ENCODE assay signal across 18 cellular contexts in genomic region chr15:66935121-66935520, GRCh38.
"Had no signal": no experiment of that assay in that cellular context is flagged by ENCODE, and none has a peak within 500 bp of the region (broad histone marks: within the 10 kb centered on the region; RNA-seq: fewer than 3 reads in every experiment).

No MANE protein-coding gene starts in this region.

- DNase-seq: activated CD4-positive, alpha-beta memory T cell treated with anti-CD3 and anti-CD28 coated beads for 36 hours; activated CD4-positive, alpha-beta T cell treated with anti-CD3 and anti-CD28 coated beads for 4 hours; activated CD8-positive, alpha-beta memory T cell treated with anti-CD3 and anti-CD28 coated beads, Interleukin-2, amount 10 ng/mL, durations not matched to agents 7 days and 5 days; activated naive CD4-positive, alpha-beta T cell treated with anti-CD3 and anti-CD28 coated beads for 36 hours; central memory CD4-positive, alpha-beta T cell; erythroblast; heart left ventricle; immature natural killer cell; mesendoderm; naive thymus-derived CD8-positive, alpha-beta T cell; retina; stimulated activated CD4-positive, alpha-beta T cell treated with anti-CD3 and anti-CD28 coated beads, Interleukin-12 subunit alpha, Interleukin-12 subunit beta, amount 100 ng/mL, for 4 hours; stimulated activated CD4-positive, alpha-beta T cell treated with anti-CD3 and anti-CD28 coated beads, Interleukin-1b, Interleukin-23, amount 100 ng/mL, for 48 hours; stimulated activated CD8-positive, alpha-beta memory T cell treated with anti-CD3 and anti-CD28 coated beads, Interleukin-4, amount 100 ng/mL, for 48 hours; stimulated activated naive CD4-positive, alpha-beta T cell treated with Interleukin-2 at 50 U/mL for 16 hours; T-helper 2 cell had no signal

- H3K27ac Mint-ChIP-seq: activated CD4-positive, alpha-beta memory T cell treated with anti-CD3 and anti-CD28 coated beads for 36 hours; activated CD8-positive, alpha-beta memory T cell treated with anti-CD3 and anti-CD28 coated beads, Interleukin-2, amount 10 ng/mL, durations not matched to agents 7 days and 5 days; activated naive CD4-positive, alpha-beta T cell treated with anti-CD3 and anti-CD28 coated beads for 36 hours; immature natural killer cell had no signal

- H3K4me3 ChIP-seq: gastroesophageal sphincter had no signal

- H3K9me3 Mint-ChIP-seq: immature natural killer cell had no signal

- H3K4me3 Mint-ChIP-seq: activated CD4-positive, alpha-beta memory T cell treated with anti-CD3 and anti-CD28 coated beads for 36 hours; activated CD8-positive, alpha-beta memory T cell treated with anti-CD3 and anti-CD28 coated beads, Interleukin-2, amount 10 ng/mL, durations not matched to agents 7 days and 5 days; activated naive CD4-positive, alpha-beta T cell treated with anti-CD3 and anti-CD28 coated beads for 36 hours; naive thymus-derived CD8-positive, alpha-beta T cell had no signal

- H3K36me3 Mint-ChIP-seq: activated CD4-positive, alpha-beta memory T cell treated with anti-CD3 and anti-CD28 coated beads for 36 hours; brain; immature natural killer cell had no signal

- ATAC-seq: activated CD8-positive, alpha-beta memory T cell treated with anti-CD3 and anti-CD28 coated beads, Interleukin-2, amount 10 ng/mL, durations not matched to agents 7 days and 5 days; gastroesophageal sphincter; naive thymus-derived CD8-positive, alpha-beta T cell had no signal
